Comparison of ENCODE assay signal across 23 cellular contexts in the genomic region with DNA sequence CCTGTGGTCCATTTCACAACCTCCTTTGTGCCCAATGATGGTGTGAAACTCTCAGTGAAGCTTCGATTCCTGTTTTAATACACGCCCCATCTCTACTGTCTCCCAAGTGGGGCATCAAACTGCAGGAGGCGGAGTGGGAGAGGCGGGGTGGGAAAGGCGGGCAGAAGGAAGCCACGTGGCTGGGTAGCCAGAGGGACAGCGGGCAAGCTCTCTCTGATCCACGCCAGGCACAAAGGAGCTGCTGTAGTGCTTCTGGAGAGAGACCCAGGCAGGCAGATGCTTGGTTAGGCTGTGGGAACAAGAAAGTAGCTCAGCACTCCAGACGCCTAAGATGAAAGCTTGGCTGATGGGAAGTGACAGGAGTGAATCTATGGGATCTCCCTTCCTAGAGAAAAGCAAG. TPM values are rescaled to one million over a fixed set of nuclear protein-coding genes. Genes with fewer than 3 reads are reported as not detected.
DNase-seq lines count a peak whose midpoint lies in the region; ATAC-seq and TF ChIP-seq lines count a peak whose summit lies in the region.
"Had no signal": no experiment of that assay in that cellular context is flagged by ENCODE, and none has a peak within 500 bp of the region (broad histone marks: within the 10 kb centered on the region; RNA-seq: fewer than 3 reads in every experiment).

No MANE protein-coding gene starts in this region.

- TF ChIP-seq CTCF in dorsolateral prefrontal cortex (IDR thresholded peaks at IDR 0.05 in 54 of 56, conservative IDR thresholded peaks at IDR 0.05 in 2 of 56; ENCODE audit: low read depth in 1 of 56, partially characterized antibody in 56 of 56): peak in 22 of 56 donors; percentile 5 to 47 (median 24)

- H3K27ac ChIP-seq in dorsolateral prefrontal cortex: peak overlapping the region; percentile 15 to 92 (median 83)
- H3K27ac ChIP-seq: breast epithelium, esophagus squamous epithelium, gastrocnemius medialis, left ventricle myocardium inferior, right atrium auricular region, WERI-Rb-1 had no signal

- H3K27me3 ChIP-seq in dorsolateral prefrontal cortex: peaks cover 0 to 4% (median 0%) of the 10 kb centered on the region in 45 donors
- H3K27me3 ChIP-seq: right atrium auricular region had no signal

- DNase-seq in amygdala (lab: John Stamatoyannopoulos, UW) (peak in 54 of 56 donors; percentile 16 to 94 (median 76)), dorsolateral prefrontal cortex (peak; percentile 59 to 90 (median 89)), medulla oblongata (ENCODE audit: extremely low spot score) (peak; percentile 92), superior temporal gyrus (ENCODE audit: extremely low spot score) (peak; percentile 89), GDM1 (lab: John Stamatoyannopoulos, UW) (no peak)
- DNase-seq in activated CD4-positive, CD25-positive, alpha-beta regulatory T cell (lab: John Stamatoyannopoulos, UW): no peak
- DNase-seq: activated CD4-positive, alpha-beta T cell treated with anti-CD3 and anti-CD28 coated beads, Interleukin-2, amount 10 ng/mL, durations not matched to agents 7 days and 5 days; activated naive CD4-positive, alpha-beta T cell treated with anti-CD3 and anti-CD28 coated beads for 36 hours; activated T-cell treated with anti-CD3 and anti-CD28 coated beads, Interleukin-2, amount 50 U/mL, for 4 hours; esophagus squamous epithelium; gastrocnemius medialis; left ventricle myocardium inferior; mucosa of descending colon; NCI-H510A; PC-3; WERI-Rb-1 had no signal

- intact Hi-C loops in dorsolateral prefrontal cortex (cut with DNase I): no loop called here

- ATAC-seq in HG03571 (IDR thresholded peaks at IDR 0.05; ENCODE audit: unreplicated experiment): no peak
- ATAC-seq: activated T-cell treated with anti-CD3 and anti-CD28 coated beads, Interleukin-2, amount 50 U/mL, for 4 hours; gastrocnemius medialis; HepG2; mucosa of descending colon; natural killer cell treated with Interleukin-12 subunit alpha and Interleukin-12 subunit beta and Interleukin-15 and Interleukin-18, amount 100 ng/mL, for 72 hours; PC-3 had no signal

- H3K4me3 ChIP-seq in dorsolateral prefrontal cortex: peak overlapping the region in 32 of 59 donors; percentile 4 to 54 (median 34)
- H3K4me3 ChIP-seq: breast epithelium, esophagus squamous epithelium, gastrocnemius medialis, left ventricle myocardium inferior, mucosa of descending colon, right atrium auricular region, smooth muscle cell had no signal

RNA-seq across cellular contexts. Expression of gene TRIM67, which starts 25.7 kb away (rescaled TPM):
- 1 to 10 TPM in 115 of 120 experiments, under 1 TPM in 5; 0.78 to 3.4 (median 1.8) TPM for total RNA-seq in dorsolateral prefrontal cortex
- total RNA-seq: activated CD4-positive, alpha-beta T cell treated with anti-CD3 and anti-CD28 coated beads, Interleukin-2, amount 10 ng/mL, durations not matched to agents 7 days and 5 days; activated naive CD4-positive, alpha-beta T cell treated with anti-CD3 and anti-CD28 coated beads for 36 hours; activated T-cell treated with anti-CD3 and anti-CD28 coated beads, Interleukin-2, amount 50 U/mL, for 4 hours; breast epithelium; esophagus squamous epithelium; gastrocnemius medialis; HepG2; LHCN-M2; natural killer cell treated with Interleukin-12 subunit alpha and Interleukin-12 subunit beta and Interleukin-15 and Interleukin-18, amount 100 ng/mL, for 72 hours; PC-3 had no signal

RNA-seq across cellular contexts. Expression of gene GNPAT, which starts 53.5 kb away (rescaled TPM):
- total RNA-seq in dorsolateral prefrontal cortex: 10 to 100 TPM; 23.2 to 39.6 (median 30.0) TPM

Comparison
In these comparisons a context has a peak if more than half of its experiments do, and no peak if none do; other contexts are left out.
1. DNase-seq: peak in amygdala (54 of 56), dorsolateral prefrontal cortex (10 of 10), medulla oblongata (single experiment) and superior temporal gyrus (single experiment); none in GDM1 (single experiment) and activated CD4-positive, CD25-positive, alpha-beta regulatory T cell (0 of 4).